Comparison of ENCODE assay signal across 30 cellular contexts in genomic region chr16:79847101-79847500, GRCh38.
"Had no signal": no experiment of that assay in that cellular context is flagged by ENCODE, and none has a peak within 500 bp of the region (broad histone marks: within the 10 kb centered on the region; RNA-seq: fewer than 3 reads in every experiment).

No MANE protein-coding gene starts in this region.

- ATAC-seq: activated CD4-positive, alpha-beta T cell treated with anti-CD3 and anti-CD28 coated beads for 36 hours; left ventricle myocardium superior; stimulated activated effector memory CD8-positive, alpha-beta T cell treated with anti-CD3 and anti-CD28 coated beads, Interleukin-12 subunit alpha, Interleukin-12 subunit beta, amount 100 ng/mL, for 72 hours had no signal

- H3K9me3 Mint-ChIP-seq: activated B cell treated with CpG ODN at 0.5 μM for 24 hours; activated naive CD8-positive, alpha-beta T cell treated with anti-CD3 and anti-CD28 coated beads, Interleukin-2, amount 10 ng/mL, durations not matched to agents 7 days and 5 days; activated T-cell treated with anti-CD3 and anti-CD28 coated beads, Interleukin-2, amount 50 U/mL, for 24 hours; immature natural killer cell; stimulated activated effector memory CD8-positive, alpha-beta T cell treated with anti-CD3 and anti-CD28 coated beads, Interleukin-12 subunit alpha, Interleukin-12 subunit beta, amount 100 ng/mL, for 72 hours had no signal

- DNase-seq: activated B cell treated with CpG ODN at 0.5 μM for 24 hours; activated CD4-positive, alpha-beta T cell treated with anti-CD3 and anti-CD28 coated beads for 36 hours; activated CD4-positive, alpha-beta T cell treated with anti-CD3 and anti-CD28 coated beads, Interleukin-2, amount 50 U/mL, for 4 hours; activated CD8-positive, alpha-beta memory T cell treated with anti-CD3 and anti-CD28 coated beads for 24 hours; activated CD8-positive, alpha-beta memory T cell treated with anti-CD3 and anti-CD28 coated beads, Interleukin-2, amount 50 U/mL, for 4 hours; activated naive CD4-positive, alpha-beta T cell treated with Interleukin-2 at 50 U/mL for 16 hours; activated naive CD8-positive, alpha-beta T cell treated with anti-CD3 and anti-CD28 coated beads, Interleukin-2, amount 10 ng/mL, durations not matched to agents 7 days and 5 days; activated T-cell treated with anti-CD3 and anti-CD28 coated beads, Interleukin-2, amount 50 U/mL, for 24 hours; amygdala; cortex of kidney; endodermal cell; glutamatergic neuron; immature natural killer cell; kidney glomerular epithelial cell; left ventricle myocardium superior; nephron progenitor cell; nucleus accumbens; right lobe of liver; stimulated activated CD4-positive, alpha-beta T cell treated with anti-CD3 and anti-CD28 coated beads, Interleukin-2, amount 100 ng/mL, for 24 hours; T1000; testis had no signal

- H3K4me3 Mint-ChIP-seq: activated B cell treated with CpG ODN at 0.5 μM for 24 hours; activated CD4-positive, alpha-beta T cell treated with anti-CD3 and anti-CD28 coated beads for 36 hours; activated naive CD8-positive, alpha-beta T cell treated with anti-CD3 and anti-CD28 coated beads, Interleukin-2, amount 10 ng/mL, durations not matched to agents 7 days and 5 days; activated T-cell treated with anti-CD3 and anti-CD28 coated beads, Interleukin-2, amount 50 U/mL, for 24 hours; endodermal cell; immature natural killer cell; nephron progenitor cell; stimulated activated effector memory CD8-positive, alpha-beta T cell treated with anti-CD3 and anti-CD28 coated beads, Interleukin-12 subunit alpha, Interleukin-12 subunit beta, amount 100 ng/mL, for 72 hours; T-helper 1 cell treated with Interleukin-12 subunit alpha and Interleukin-12 subunit beta and Interleukin-4 antibody, amounts not matched to agents 30 μg/mL and 1 μg/mL, for 36 hours; type B pancreatic cell had no signal

- H3K36me3 ChIP-seq: right lobe of liver had no signal

- H3K9me3 ChIP-seq: right lobe of liver, testis had no signal

- H3K4me3 ChIP-seq: hepatocyte, right lobe of liver, skin epidermis, testis had no signal

- H3K27me3 Mint-ChIP-seq: activated naive CD8-positive, alpha-beta T cell treated with anti-CD3 and anti-CD28 coated beads, Interleukin-2, amount 10 ng/mL, durations not matched to agents 7 days and 5 days had no signal

- H3K4me1 Mint-ChIP-seq: endodermal cell, immature natural killer cell had no signal

- FAIRE-seq: frontal cortex had no signal

- H3K27ac Mint-ChIP-seq: activated B cell treated with CpG ODN at 0.5 μM for 24 hours; activated CD4-positive, alpha-beta T cell treated with anti-CD3 and anti-CD28 coated beads for 36 hours; activated naive CD8-positive, alpha-beta T cell treated with anti-CD3 and anti-CD28 coated beads, Interleukin-2, amount 10 ng/mL, durations not matched to agents 7 days and 5 days; activated T-cell treated with anti-CD3 and anti-CD28 coated beads, Interleukin-2, amount 50 U/mL, for 24 hours; activated T-helper 2 cell treated with anti-CD3 and anti-CD28 coated beads, Interferon-gamma antibody, Interleukin-2, Interleukin-4, amounts not matched to agents 10 μg/mL and 5 μg/mL and 100 μg/mL, durations not matched to agents 14 hours and 24 hours and 36 hours; endodermal cell; immature natural killer cell; nephron progenitor cell; stimulated activated effector memory CD8-positive, alpha-beta T cell treated with anti-CD3 and anti-CD28 coated beads, Interleukin-12 subunit alpha, Interleukin-12 subunit beta, amount 100 ng/mL, for 72 hours; T-helper 1 cell treated with Interleukin-12 subunit alpha and Interleukin-12 subunit beta and Interleukin-4 antibody, amounts not matched to agents 30 μg/mL and 1 μg/mL, for 36 hours; type B pancreatic cell had no signal

- H3K27me3 ChIP-seq: hepatocyte, right lobe of liver, testis had no signal

- H3K4me1 ChIP-seq: parathyroid adenoma, right lobe of liver, testis had no signal

- H3K36me3 Mint-ChIP-seq: activated naive CD8-positive, alpha-beta T cell treated with anti-CD3 and anti-CD28 coated beads, Interleukin-2, amount 10 ng/mL, durations not matched to agents 7 days and 5 days; stimulated activated effector memory CD8-positive, alpha-beta T cell treated with anti-CD3 and anti-CD28 coated beads, Interleukin-12 subunit alpha, Interleukin-12 subunit beta, amount 100 ng/mL, for 72 hours; type B pancreatic cell had no signal

- H3K27ac ChIP-seq: epithelial cell of prostate, hepatocyte, parathyroid adenoma, right lobe of liver, testis had no signal
